Comparison of ENCODE assay signal across 9 cellular contexts in the genomic region with DNA sequence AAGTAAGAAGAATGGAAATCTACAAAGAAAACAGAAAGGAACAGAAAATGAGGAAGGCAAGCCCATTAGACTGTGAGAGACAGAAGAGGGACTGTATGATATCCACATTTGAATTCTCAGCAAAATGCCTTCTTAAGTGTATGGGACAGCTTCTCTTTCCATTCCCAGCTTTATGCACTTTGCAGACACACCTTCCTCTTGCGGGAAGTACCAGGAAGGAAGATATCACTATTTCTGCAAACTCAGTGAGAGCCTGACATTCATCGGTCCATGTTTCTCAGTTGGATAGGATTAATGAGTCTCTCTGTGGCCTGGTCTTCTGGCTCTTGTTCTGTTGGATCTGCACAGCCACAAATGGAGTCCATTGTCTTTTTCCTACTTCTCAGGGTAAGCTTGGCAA.
"Had no signal": no experiment of that assay in that cellular context is flagged by ENCODE, and none has a peak within 500 bp of the region (broad histone marks: within the 10 kb centered on the region; RNA-seq: fewer than 3 reads in every experiment).

No MANE protein-coding gene starts in this region.

- H3K4me3 ChIP-seq: GM23248 had no signal

- H3K27ac ChIP-seq: GM23248, HL-60 had no signal

- FAIRE-seq: H1, H54, HepG2 had no signal

- DNase-seq: GM23248, H9, HCEC 1CT, KBM-7 had no signal

- H3K4me3 Mint-ChIP-seq: H9, IgD-negative memory B cell had no signal

- H3K27ac Mint-ChIP-seq: H9, IgD-negative memory B cell had no signal

- ATAC-seq: HepG2 had no signal

- H2AFZ ChIP-seq: GM23248 had no signal

- H3K4me1 Mint-ChIP-seq: H9 had no signal
